23 cellular contexts compared by ENCODE assay signal in genomic region chr22:19593991-19594569, GRCh38.
"Had no signal": no experiment of that assay in that cellular context is flagged by ENCODE, and none has a peak within 500 bp of the region (broad histone marks: within the 10 kb centered on the region; RNA-seq: fewer than 3 reads in every experiment).

No MANE protein-coding gene starts in this region.

- H3K36me3 Mint-ChIP-seq: type B pancreatic cell had no signal

- FAIRE-seq: frontal cortex, urothelium cell line had no signal

- H3K9me3 ChIP-seq: heart left ventricle, neutrophil, psoas muscle, right lobe of liver, spleen, stomach had no signal

- H3K27ac Mint-ChIP-seq: nephron progenitor cell, type B pancreatic cell had no signal

- H3K27me3 ChIP-seq: right lobe of liver, spleen had no signal

- H3K4me3 ChIP-seq: coronary artery, dorsolateral prefrontal cortex, heart left ventricle, lung, psoas muscle, right lobe of liver, spleen, stomach had no signal

- DNase-seq: effector CD8-positive, alpha-beta T cell; heart left ventricle; hippocampal formation; left colon; left ventricle myocardium superior; mesenchymal stem cell; midbrain; nephron progenitor cell; psoas muscle; retina; right lobe of liver; spleen; stimulated activated CD4-positive, alpha-beta T cell treated with anti-CD3 and anti-CD28 coated beads, Interleukin-2, amount 100 ng/mL, for 24 hours; stimulated activated naive CD4-positive, alpha-beta T cell; stomach had no signal

- ATAC-seq: esophagus mucosa, heart left ventricle, left colon, left ventricle myocardium superior, psoas muscle, right lobe of liver had no signal

- H3K4me1 ChIP-seq: psoas muscle, stomach had no signal

- H3K9me3 Mint-ChIP-seq: nephron progenitor cell, type B pancreatic cell had no signal

- H3K27ac ChIP-seq: coronary artery, dorsolateral prefrontal cortex, heart left ventricle, neutrophil, psoas muscle, right lobe of liver, spleen, stomach had no signal

- H3K4me3 Mint-ChIP-seq: nephron progenitor cell, type B pancreatic cell had no signal

- H3K36me3 ChIP-seq: heart left ventricle, neutrophil, right lobe of liver, spleen, stomach had no signal
